In the genomic region with DNA sequence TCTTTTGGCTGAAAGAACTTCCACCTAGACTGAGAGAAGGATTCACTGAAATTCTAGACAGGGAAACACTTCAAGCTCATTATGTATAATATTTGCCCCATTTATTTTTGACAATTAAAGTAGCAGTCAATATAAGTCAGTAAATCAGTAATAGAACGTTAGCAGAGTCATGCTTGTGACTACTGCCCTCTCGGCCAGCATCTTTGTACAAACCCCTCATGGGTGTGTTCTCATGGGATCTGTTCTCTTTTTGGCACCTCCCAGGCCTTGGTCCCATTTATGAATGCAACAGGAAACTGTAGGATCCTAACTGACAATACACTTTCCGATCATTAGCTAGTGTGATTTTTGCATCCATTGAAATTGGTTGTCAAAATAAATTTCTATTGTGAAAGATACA, we compare ENCODE assay signal across 17 cellular contexts. TPM values are rescaled to one million over a fixed set of nuclear protein-coding genes. Genes with fewer than 3 reads are reported as not detected.
DNase-seq lines count a peak whose midpoint lies in the region; FAIRE-seq and TF ChIP-seq lines count a peak whose summit lies in the region.
"Had no signal": no experiment of that assay in that cellular context is flagged by ENCODE, and none has a peak within 500 bp of the region (broad histone marks: within the 10 kb centered on the region; RNA-seq: fewer than 3 reads in every experiment).

No MANE protein-coding gene starts in this region.

- H3K27ac ChIP-seq in Karpas-422 (ENCODE audit: low read length), result peak overlapping the region; percentile 93
- H3K27ac ChIP-seq in astrocyte (ENCODE audit: low read depth, low read length), result no peak overlapping the region

- H3K9me3 ChIP-seq in Karpas-422 (ENCODE audit: low read length), result no peaks in the 10 kb centered on the region
- H3K9me3 ChIP-seq in astrocyte (ENCODE audit: insufficient read depth, low read depth, low read length), result no peaks in the 10 kb centered on the region
- H3K9me3 ChIP-seq: esophagus squamous epithelium had no signal

- H3K27ac Mint-ChIP-seq in T-helper 1 cell treated with Interleukin-12 subunit alpha and Interleukin-12 subunit beta and Interleukin-4 antibody, amounts not matched to agents 30 μg/mL and 1 μg/mL, for 36 hours, result peak overlapping the region; percentile 93
- H3K27ac Mint-ChIP-seq in astrocyte (ENCODE audit: unreplicated experiment) (no peak overlapping the region), osteocyte (ENCODE audit: unreplicated experiment) (no peak overlapping the region)

- H3K4me2 ChIP-seq in Karpas-422 (ENCODE audit: low read depth, low read length, poor library complexity, severe bottlenecking) (peak overlapping the region; percentile 92), astrocyte (ENCODE audit: low read length) (no peak overlapping the region)

- peak overlapping the region; percentile 95 for H3K4me3 Mint-ChIP-seq in T-helper 1 cell treated with Interleukin-12 subunit alpha and Interleukin-12 subunit beta and Interleukin-4 antibody, amounts not matched to agents 30 μg/mL and 1 μg/mL, for 36 hours
- peak overlapping the region; percentile 43 for H3K4me3 Mint-ChIP-seq in astrocyte (ENCODE audit: unreplicated experiment)
- H3K4me3 Mint-ChIP-seq in osteocyte (ENCODE audit: unreplicated experiment), result peak overlapping the region; percentile 6

- H3K27me3 ChIP-seq in Karpas-422 (ENCODE audit: low read length) (no peaks in the 10 kb centered on the region), astrocyte (ENCODE audit: insufficient read depth, low read length) (no peaks in the 10 kb centered on the region)
- H3K27me3 ChIP-seq: esophagus squamous epithelium had no signal

- H3K79me2 ChIP-seq in Karpas-422 (ENCODE audit: low read length) (peaks cover 16% of the 10 kb centered on the region), astrocyte (ENCODE audit: insufficient read depth, low read length) (peaks cover 11% of the 10 kb centered on the region)

- H3K9me3 Mint-ChIP-seq in T-helper 1 cell treated with Interleukin-12 subunit alpha and Interleukin-12 subunit beta and Interleukin-4 antibody, amounts not matched to agents 30 μg/mL and 1 μg/mL, for 36 hours, result no peaks in the 10 kb centered on the region
- H3K9me3 Mint-ChIP-seq in astrocyte (ENCODE audit: unreplicated experiment) (no peaks in the 10 kb centered on the region), osteocyte (ENCODE audit: unreplicated experiment) (no peaks in the 10 kb centered on the region)

- no peak for DNase-seq in T-helper 1 cell
- no peak for DNase-seq in Karpas-422
- no peak for DNase-seq in astrocyte (ENCODE audit: low read depth)
- no peak for DNase-seq in osteocyte (ENCODE audit: extremely low spot score, unreplicated experiment)
- DNase-seq in putamen (ENCODE audit: low spot score), result no peak
- DNase-seq in COR-L47 (lab: John Stamatoyannopoulos, UW), result no peak
- DNase-seq in GM03348 (ENCODE audit: low spot score), result no peak
- DNase-seq: 8988T; activated effector memory CD4-positive, alpha-beta T cell treated with Interleukin-2 at 50 U/mL for 16 hours; cerebellar nuclear complex; esophagus squamous epithelium; midbrain; NCI-H1417; NCI-H526 treated with DMSO at 0.1 percent for 48 hours; SHP77 treated with DMSO at 0.1 percent for 48 hours had no signal

- no peaks in the 10 kb centered on the region for H4K20me1 ChIP-seq in Karpas-422 (ENCODE audit: insufficient read depth, low read depth, low read length)
- H4K20me1 ChIP-seq in astrocyte (ENCODE audit: insufficient read depth, low read length), result no peaks in the 10 kb centered on the region

- peaks cover 46% of the 10 kb centered on the region for H3K36me3 Mint-ChIP-seq in T-helper 1 cell treated with Interleukin-12 subunit alpha and Interleukin-12 subunit beta and Interleukin-4 antibody, amounts not matched to agents 30 μg/mL and 1 μg/mL, for 36 hours (ENCODE audit: low read depth)
- H3K36me3 Mint-ChIP-seq in astrocyte (ENCODE audit: low read depth, unreplicated experiment) (no peaks in the 10 kb centered on the region), osteocyte (ENCODE audit: unreplicated experiment) (peaks cover 14% of the 10 kb centered on the region)

- peak overlapping the region; percentile 79 for H3K9ac ChIP-seq in Karpas-422 (ENCODE audit: low read length)
- no peak overlapping the region for H3K9ac ChIP-seq in astrocyte (ENCODE audit: low read length)

- no peak for TF ChIP-seq CTCF in astrocyte (IDR thresholded peaks at IDR 0.05; ENCODE audit: insufficient read depth, low read depth, low read length)
- no peak for TF ChIP-seq CTCF in osteocyte (IDR thresholded peaks at IDR 0.05)

- H3K36me3 ChIP-seq in Karpas-422 (ENCODE audit: insufficient read depth, low read length), result peaks cover 42% of the 10 kb centered on the region
- peaks cover 21% of the 10 kb centered on the region for H3K36me3 ChIP-seq in astrocyte (ENCODE audit: insufficient read depth, low read length)

- H3K9me2 ChIP-seq in Karpas-422 (replicated peaks; ENCODE audit: insufficient read depth, low read length), result no peaks in the 10 kb centered on the region

- H3K4me1 Mint-ChIP-seq in T-helper 1 cell treated with Interleukin-12 subunit alpha and Interleukin-12 subunit beta and Interleukin-4 antibody, amounts not matched to agents 30 μg/mL and 1 μg/mL, for 36 hours (ENCODE audit: low read depth), result peaks cover 58% of the 10 kb centered on the region
- no peaks in the 10 kb centered on the region for H3K4me1 Mint-ChIP-seq in astrocyte (ENCODE audit: low read depth, unreplicated experiment)
- H3K4me1 Mint-ChIP-seq in osteocyte (ENCODE audit: unreplicated experiment), result peaks cover 5% of the 10 kb centered on the region

- H3K4me3 ChIP-seq in Karpas-422 (ENCODE audit: low read length) (peak overlapping the region; percentile 75), astrocyte (ENCODE audit: insufficient read depth, low read depth, low read length) (no peak overlapping the region)

- H3K4me1 ChIP-seq in Karpas-422 (ENCODE audit: low read length) (peaks cover 61% of the 10 kb centered on the region), astrocyte (ENCODE audit: insufficient read depth, low read length) (peaks cover 4% of the 10 kb centered on the region)

- H3K27me3 Mint-ChIP-seq in T-helper 1 cell treated with Interleukin-12 subunit alpha and Interleukin-12 subunit beta and Interleukin-4 antibody, amounts not matched to agents 30 μg/mL and 1 μg/mL, for 36 hours (ENCODE audit: low read depth), result peaks cover 15% of the 10 kb centered on the region
- no peaks in the 10 kb centered on the region for H3K27me3 Mint-ChIP-seq in astrocyte (ENCODE audit: low read depth, unreplicated experiment)
- H3K27me3 Mint-ChIP-seq in osteocyte (ENCODE audit: unreplicated experiment), result no peaks in the 10 kb centered on the region

- H2AFZ ChIP-seq in Karpas-422 (ENCODE audit: low read length) (no peak overlapping the region), astrocyte (ENCODE audit: low read depth, low read length) (no peak overlapping the region)

- FAIRE-seq in astrocyte (lab: Jason Lieb, UNC), result peak; percentile 43
- FAIRE-seq: HepG2 had no signal

RNA-seq across cellular contexts. Expression of a gene that starts 2.9 kb away (rescaled TPM):
- 36.6 and 69.2 TPM in 2 replicates for total RNA-seq in Karpas-422 (2014; rRNA removed; shearing (Covaris generic); ENCODE audit: low replicate concordance)
- 24.8 and 29.2 TPM in 2 replicates for total RNA-seq in astrocyte
- 25.5 and 27.8 TPM in 2 replicates for total RNA-seq in osteocyte

Comparison
In these comparisons a context has a peak if more than half of its experiments do, and no peak if none do; other contexts are left out.
1. H3K4me3 Mint-ChIP-seq: peak in every context shown above with its lines; median percentile 95 in T-helper 1 cell treated with Interleukin-12 subunit alpha and Interleukin-12 subunit beta and Interleukin-4 antibody, amounts not matched to agents 30 μg/mL and 1 μg/mL, for 36 hours; 43 in astrocyte; 6 in osteocyte.